In the genomic region with DNA sequence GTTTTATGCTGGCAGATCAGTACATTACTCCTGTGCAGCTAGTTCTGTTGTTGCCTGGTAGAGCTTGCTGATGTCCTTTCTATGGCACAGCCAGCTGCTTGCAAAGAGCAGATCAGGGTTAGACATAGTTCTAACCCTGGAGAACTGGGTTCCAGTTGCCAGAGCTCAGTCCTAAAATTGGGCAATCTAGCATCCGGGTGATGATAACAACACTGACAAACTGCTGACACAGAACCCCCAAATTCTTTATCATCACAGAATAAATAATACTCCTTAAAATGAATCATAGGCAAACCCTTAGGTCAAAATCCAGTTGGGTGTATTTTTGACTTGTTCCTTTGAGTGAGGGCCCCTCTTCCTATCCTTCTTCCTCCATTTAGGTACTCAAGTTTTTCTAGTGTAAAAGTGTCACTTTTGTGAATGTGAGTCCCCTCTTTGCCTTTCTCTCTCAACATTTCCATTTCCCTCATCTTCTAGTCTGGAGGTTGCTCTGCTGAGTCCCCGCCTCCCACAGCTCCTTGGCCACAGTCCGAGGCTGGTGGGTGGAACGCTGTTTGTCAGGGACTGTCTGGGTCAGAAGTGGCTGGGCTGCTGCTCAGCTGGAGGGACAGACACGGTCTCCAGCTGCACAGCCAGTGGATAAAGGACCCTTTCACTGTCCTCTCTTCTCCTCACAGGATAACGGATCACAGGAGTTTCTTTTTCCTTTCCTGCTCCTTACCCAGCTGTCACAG, we compare ENCODE assay signal across 8 cellular contexts.
DNase-seq lines count a peak whose midpoint lies in the region; ATAC-seq, FAIRE-seq and TF ChIP-seq lines count a peak whose summit lies in the region.

No MANE protein-coding gene starts in this region.

- peak overlapping the region; percentile 45 for H2AFZ ChIP-seq in IMR-90 (replicated peaks; ENCODE audit: low read length, poor library complexity)
- no peak overlapping the region for H2AFZ ChIP-seq in HepG2 (ENCODE audit: low read length)

- no peak overlapping the region for H2BK15ac ChIP-seq in IMR-90 (ENCODE audit: low read depth, low read length)

- no peak overlapping the region for H3K4ac ChIP-seq in IMR-90 (ENCODE audit: low read depth, low read length)

- TF ChIP-seq CTCF in IMR-90 (conservative IDR thresholded peaks at IDR 0.05; ENCODE audit: low read depth, low read length) (no peak), colonic mucosa (IDR thresholded peaks at IDR 0.05) (no peak), HepG2 (CRISPR knock-in tag; IDR thresholded peaks at IDR 0.05) (no peak)

- H4K91ac ChIP-seq in IMR-90 (ENCODE audit: insufficient read depth, low read depth, low read length): no peak overlapping the region

- no peak overlapping the region for H3K56ac ChIP-seq in IMR-90 (ENCODE audit: extremely low read depth, insufficient read depth, low read length)

- H3K36me3 ChIP-seq in IMR-90 (ENCODE audit: control insufficient read depth, insufficient read depth, low read length) (no peaks in the 10 kb centered on the region), colonic mucosa (no peaks in the 10 kb centered on the region), HepG2 (replicated peaks in 1 of 2; ENCODE audit: control insufficient read depth in 1 of 2, insufficient read depth in 2 of 2, low read length in 2 of 2) (no peaks in the 10 kb centered on the region), stomach smooth muscle (ENCODE audit: control insufficient read depth in 2 of 2, insufficient read depth in 2 of 2, low read length in 2 of 2) (no peaks in the 10 kb centered on the region)

- H3K18ac ChIP-seq in IMR-90 (ENCODE audit: low read depth, low read length): no peak overlapping the region

- no peaks in the 10 kb centered on the region for H3K79me1 ChIP-seq in IMR-90 (ENCODE audit: low read depth in 1 of 2, low read length in 2 of 2)

- H3K14ac ChIP-seq in IMR-90 (replicated peaks; ENCODE audit: low read depth, low read length): no peak overlapping the region

- TF ChIP-seq POLR2A in IMR-90 (IDR thresholded peaks at IDR 0.05; ENCODE audit: low read depth, low read length) (no peak), HepG2 (IDR thresholded peaks at IDR 0.05; ENCODE audit: insufficient read depth in 1 of 2, low read depth in 2 of 2, low read length in 2 of 2) (no peak)

- H3K23ac ChIP-seq in IMR-90 (ENCODE audit: low read depth, low read length): no peak overlapping the region

- H3K27me3 ChIP-seq in IMR-90 (ENCODE audit: control insufficient read depth, insufficient read depth, low read length) (no peaks in the 10 kb centered on the region), colonic mucosa (no peaks in the 10 kb centered on the region), HepG2 (ENCODE audit: control insufficient read depth in 1 of 2, insufficient read depth in 2 of 2, low read length in 2 of 2) (no peaks in the 10 kb centered on the region), stomach smooth muscle (ENCODE audit: control insufficient read depth in 1 of 2, insufficient read depth in 2 of 2, low read length in 2 of 2) (no peaks in the 10 kb centered on the region)

- H2BK20ac ChIP-seq in IMR-90 (ENCODE audit: low read depth, low read length): no peak overlapping the region

- intact Hi-C loops in IMR-90 (cut with micrococcal nuclease): loop anchor here (5.0 kb wide), 1 partner anchor 93 kb away; the partner anchor contains the start of gene RASGEF1B
- intact Hi-C loops in colonic mucosa (cut with DNase I): loop anchor here (10.0 kb wide), 1 partner anchor 91 kb away; the partner anchor contains the start of gene RASGEF1B
- intact Hi-C loops in HepG2 (cut with micrococcal nuclease; ENCODE audit: unreplicated experiment): no loop called here

- no peaks in the 10 kb centered on the region for H3K9me1 ChIP-seq in IMR-90 (ENCODE audit: insufficient read depth, low read length)

- no peak overlapping the region for H2BK120ac ChIP-seq in IMR-90 (ENCODE audit: low read depth, low read length)

- H4K8ac ChIP-seq in IMR-90 (ENCODE audit: low read depth in 2 of 2, low read length in 2 of 2): no peak overlapping the region

- DNase-seq in IMR-90: no peak
- DNase-seq in colonic mucosa: peak; percentile 85
- no peak for DNase-seq in HepG2 (ENCODE audit: low spot score)
- DNase-seq in HUDEP-2 (lab: John Stamatoyannopoulos, UW; ENCODE audit: unreplicated experiment in 76 of 76): no peak
- DNase-seq in OCI-M2 (lab: John Stamatoyannopoulos, UW; ENCODE audit: unreplicated experiment): no peak

- H4K5ac ChIP-seq in IMR-90 (ENCODE audit: low read depth, low read length): no peak overlapping the region

- TF ChIP-seq RAD21 in IMR-90 (IDR thresholded peaks at IDR 0.05; ENCODE audit: low read length) (no peak), HepG2 (CRISPR knock-in tag; IDR thresholded peaks at IDR 0.05) (no peak)

- dilution Hi-C loops in IMR-90 (cut with HindIII; ENCODE audit: low sequenced_read_pairs, unreplicated experiment): no loop called here

- TF ChIP-seq EP300 in HepG2 (IDR thresholded peaks at IDR 0.05; ENCODE audit: low read depth in 2 of 2, low read length in 2 of 2) (no peak), HepG2 (CRISPR knock-in tag; IDR thresholded peaks at IDR 0.05; ENCODE audit: borderline replicate concordance) (no peak)

- BruUV-seq in IMR-90 (replicated peaks; lab: Mats Ljungman, UMichigan) (no TSS peak), HepG2 (replicated peaks; lab: Mats Ljungman, UMichigan) (no TSS peak)

- peak; percentile 80 for ATAC-seq in IMR-90 (ENCODE audit: low read depth)
- peak; percentile 46; the same call in 1 of the 3 replicates for ATAC-seq in HepG2
- ATAC-seq in HG03520 (IDR thresholded peaks at IDR 0.05; ENCODE audit: unreplicated experiment): no peak
- no peak for ATAC-seq in GM19455 (IDR thresholded peaks at IDR 0.05; ENCODE audit: unreplicated experiment)

- CTCF ChIA-PET in IMR-90 (lab: Yijun Ruan, JAX) (interaction anchor here (0.8 kb wide), 1 partner anchor 98 kb away, joined by 3 read pairs; no protein-coding TSS in a partner anchor), HepG2 (lab: Yijun Ruan, JAX; ENCODE audit: low intra/inter-chr PET ratio, low total read pairs) (no interaction called here)

- no peak overlapping the region for H2BK5ac ChIP-seq in IMR-90 (ENCODE audit: low read depth, low read length, poor library complexity, severe bottlenecking)

- POLR2A ChIA-PET in IMR-90 (lab: Charles Lee; ENCODE audit: unreplicated experiment): no interaction called here
- POLR2A ChIA-PET in HepG2 (lab: Yijun Ruan, JAX): no interaction called here

- H4K20me1 ChIP-seq in IMR-90 (ENCODE audit: insufficient read depth, low read length) (no peaks in the 10 kb centered on the region), HepG2 (ENCODE audit: insufficient read depth, low read length) (no peaks in the 10 kb centered on the region)

- no peaks in the 10 kb centered on the region for H3K79me2 ChIP-seq in HepG2 (ENCODE audit: insufficient read depth, low read length)

- FAIRE-seq in HepG2 (lab: Jason Lieb, UNC): no peak

- H3K27ac ChIP-seq in IMR-90 (ENCODE audit: insufficient read depth, low read length): no peak overlapping the region
- H3K27ac ChIP-seq in colonic mucosa: peak overlapping the region; percentile 73
- H3K27ac ChIP-seq in HepG2 (ENCODE audit: extremely low read length, insufficient read depth, low read length): no peak overlapping the region
- no peak overlapping the region for H3K27ac ChIP-seq in stomach smooth muscle (ENCODE audit: low read length)

- H3K9me3 ChIP-seq in IMR-90 (ENCODE audit: control insufficient read depth, insufficient read depth, low read length) (no peaks in the 10 kb centered on the region), colonic mucosa (no peaks in the 10 kb centered on the region), HepG2 (ENCODE audit: low read length) (no peaks in the 10 kb centered on the region), stomach smooth muscle (ENCODE audit: control insufficient read depth in 2 of 2, low read length in 2 of 2) (no peaks in the 10 kb centered on the region)

- H3K4me3 ChIP-seq in IMR-90 (ENCODE audit: insufficient read depth, low read depth, low read length) (no peak overlapping the region), colonic mucosa (no peak overlapping the region), HepG2 (replicated peaks in 1 of 3; ENCODE audit: insufficient read depth in 1 of 3, low read depth in 2 of 3, low read length in 3 of 3) (no peak overlapping the region), stomach smooth muscle (ENCODE audit: low read length in 2 of 2) (peak overlapping the region; percentile 13 to 31)

- in situ Hi-C loops in IMR-90 (cut with MboI; ENCODE audit: low sequenced_read_pairs): no loop called here
- in situ Hi-C loops in HepG2 (cut with HindIII; ENCODE audit: extremely low pct_ligation_motif_present, low pct_unique_long_range_greater_than_20kb): no loop called here

- H2AK5ac ChIP-seq in IMR-90 (ENCODE audit: low read depth, low read length): no peak overlapping the region

- 0% methylated on average over 2 of the region's 6 CpGs; no CpG with 5 or more reads in 1 of the 2 experiments for WGBS in IMR-90 (ENCODE audit: extremely low coverage in 2 of 2, insufficient read length in 1 of 2), 2 experiments
- 3% methylated on average over 6 of the region's 6 CpGs for WGBS in HepG2 (ENCODE audit: low lambda C conversion rate)

- H3K4me1 ChIP-seq in IMR-90 (ENCODE audit: control insufficient read depth, insufficient read depth, low read length) (no peaks in the 10 kb centered on the region), colonic mucosa (no peaks in the 10 kb centered on the region), HepG2 (ENCODE audit: insufficient read depth, low read length) (no peaks in the 10 kb centered on the region), stomach smooth muscle (ENCODE audit: control insufficient read depth, insufficient read depth, low read length) (no peaks in the 10 kb centered on the region)

- no peak overlapping the region for H2AK9ac ChIP-seq in IMR-90 (replicated peaks; ENCODE audit: low read depth, low read length, poor library complexity)

- H3K4me2 ChIP-seq in IMR-90 (ENCODE audit: low read depth, low read length): peak overlapping the region; percentile 5; the same call in 1 of the 2 replicates
- no peak overlapping the region for H3K4me2 ChIP-seq in HepG2 (ENCODE audit: low read depth, low read length)

- H3K9ac ChIP-seq in IMR-90 (ENCODE audit: low read depth, low read length): no peak overlapping the region
- peak overlapping the region; percentile 30 to 66 for H3K9ac ChIP-seq in colonic mucosa (ENCODE audit: low read depth in 2 of 2, low read length in 2 of 2)
- H3K9ac ChIP-seq in HepG2 (ENCODE audit: insufficient read depth, low read depth, low read length): no peak overlapping the region
- peak overlapping the region in 1 of 2 donors; percentile 17 for H3K9ac ChIP-seq in stomach smooth muscle (ENCODE audit: low read length in 2 of 2)

TF ChIP-seq in HepG2, 621 proteins besides CTCF, POLR2A, EP300 and RAD21 (continues in another document):
- TF ChIP-seq NFYB (CRISPR knock-in tag; IDR thresholded peaks at IDR 0.05) (no peak), ZNF530 (CRISPR knock-in tag; IDR thresholded peaks at IDR 0.05; ENCODE audit: low read depth) (no peak), TARDBP (CRISPR knock-in tag; IDR thresholded peaks at IDR 0.05) (no peak)

Comparison
In these comparisons a context has a peak if more than half of its experiments do, and no peak if none do; other contexts are left out.
1. ATAC-seq: peak in IMR-90 (single experiment) and HepG2 (single experiment); none in HG03520 (single experiment) and GM19455 (single experiment).
2. H3K4me3 ChIP-seq: peak in stomach smooth muscle (2 of 2); none in IMR-90 (single experiment), colonic mucosa (single experiment) and HepG2 (0 of 3).
3. H3K9ac ChIP-seq: peak in colonic mucosa (2 of 2); none in IMR-90 (single experiment) and HepG2 (single experiment).